ENCODE assay signal across 9 cellular contexts in the genomic region with DNA sequence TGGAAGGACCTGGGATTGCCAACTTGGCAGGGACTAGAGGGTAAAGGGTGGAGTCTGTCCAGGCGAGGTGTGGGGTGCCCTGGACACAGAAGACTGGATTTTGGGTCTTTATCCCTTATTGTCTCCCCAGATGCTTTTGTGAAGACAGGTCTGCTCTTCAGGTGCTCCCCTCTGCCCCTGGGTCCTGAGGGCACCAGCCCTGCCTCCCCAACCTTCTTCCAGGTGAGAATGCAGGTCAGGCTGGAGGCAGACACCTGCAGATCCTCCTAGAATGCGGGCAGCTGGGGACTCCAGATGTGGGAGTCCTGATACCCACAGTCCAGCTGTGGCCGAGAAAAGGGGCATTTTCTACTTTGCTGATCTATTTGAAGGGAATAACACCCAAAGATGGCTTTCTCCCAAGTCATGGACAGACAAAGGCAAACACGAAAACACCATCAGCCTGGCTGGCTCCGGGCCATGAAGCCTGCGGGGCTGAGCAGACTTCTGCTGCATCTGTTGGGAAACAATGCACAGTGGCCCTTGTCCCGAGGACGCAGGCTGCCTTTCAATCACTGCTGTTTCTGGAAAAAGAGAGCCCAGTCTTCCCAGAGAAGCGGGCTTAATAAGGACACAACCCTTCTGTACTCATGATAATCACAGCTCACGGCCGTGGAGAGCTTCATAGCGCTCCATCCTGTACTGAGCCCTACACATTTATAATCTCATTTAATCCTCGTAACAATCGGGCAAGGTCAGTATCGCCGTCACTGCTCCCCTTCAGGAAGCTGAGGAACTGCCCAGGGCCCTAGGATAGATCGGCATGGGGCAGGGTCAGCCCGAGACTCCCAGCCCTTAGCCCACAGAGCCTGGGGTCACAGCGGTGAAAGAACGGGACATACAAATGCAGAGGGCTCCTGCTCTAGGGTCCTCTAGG.
DNase-seq lines count a peak whose midpoint lies in the region; ATAC-seq and TF ChIP-seq lines count a peak whose summit lies in the region.
"Had no signal": no experiment of that assay in that cellular context is flagged by ENCODE, and none has a peak within 500 bp of the region (broad histone marks: within the 10 kb centered on the region; RNA-seq: fewer than 3 reads in every experiment).

No MANE protein-coding gene starts in this region.

- ATAC-seq in GM18858 (IDR thresholded peaks at IDR 0.05; ENCODE audit: unreplicated experiment): no peak

- no peak overlapping the region for H3K23ac ChIP-seq in neuronal stem cell (ENCODE audit: low read depth, low read length, poor library complexity)

- no peak overlapping the region for H3K4me3 Mint-ChIP-seq in activated naive CD4-positive, alpha-beta T cell treated with anti-CD3 and anti-CD28 coated beads for 36 hours
- H3K4me3 Mint-ChIP-seq: T-helper 1 cell treated with Interleukin-12 subunit alpha and Interleukin-12 subunit beta and Interleukin-4 antibody, amounts not matched to agents 30 μg/mL and 1 μg/mL, for 36 hours had no signal

- no peak overlapping the region for H2BK12ac ChIP-seq in neuronal stem cell (ENCODE audit: low read length)

- H3K4me2 ChIP-seq in neuronal stem cell (ENCODE audit: insufficient read depth, low read length, poor library complexity, severe bottlenecking) (no peak overlapping the region), osteoblast (ENCODE audit: insufficient read depth, low read length) (no peak overlapping the region)

- H3K27ac Mint-ChIP-seq in activated naive CD4-positive, alpha-beta T cell treated with anti-CD3 and anti-CD28 coated beads for 36 hours: no peak overlapping the region
- H3K27ac Mint-ChIP-seq: T-helper 1 cell treated with Interleukin-12 subunit alpha and Interleukin-12 subunit beta and Interleukin-4 antibody, amounts not matched to agents 30 μg/mL and 1 μg/mL, for 36 hours had no signal

- H3K18ac ChIP-seq in neuronal stem cell (ENCODE audit: low read length): peak overlapping the region; percentile 79

- H3K9me3 ChIP-seq in neuronal stem cell (replicated peaks in 1 of 2; ENCODE audit: control insufficient read depth in 2 of 2, insufficient read depth in 1 of 2, low read depth in 1 of 2, low read length in 2 of 2): peaks cover 0 to 1% of the 10 kb centered on the region in 2 donors
- no peaks in the 10 kb centered on the region for H3K9me3 ChIP-seq in osteoblast (ENCODE audit: low read depth, low read length)

- no peak overlapping the region for H2BK5ac ChIP-seq in neuronal stem cell (ENCODE audit: low read length)

- H3K4me1 ChIP-seq in neuronal stem cell (ENCODE audit: control insufficient read depth in 2 of 2, insufficient read depth in 1 of 2, low read depth in 1 of 2, low read length in 2 of 2) (peaks cover 0 to 8% of the 10 kb centered on the region in 2 donors), osteoblast (ENCODE audit: insufficient read depth, low read length) (no peaks in the 10 kb centered on the region)

- no peaks in the 10 kb centered on the region for H3K27me3 ChIP-seq in H7 (ENCODE audit: control insufficient read depth, insufficient read depth, low read length)
- H3K27me3 ChIP-seq in neuronal stem cell (ENCODE audit: control insufficient read depth in 3 of 3, insufficient read depth in 3 of 3, low read depth in 1 of 3, low read length in 3 of 3): no peaks in the 10 kb centered on the region
- peaks cover 3% of the 10 kb centered on the region for H3K27me3 ChIP-seq in osteoblast (ENCODE audit: insufficient read depth, low read length)

- no peak overlapping the region for H2BK15ac ChIP-seq in neuronal stem cell (ENCODE audit: low read length)

- no peak overlapping the region for H3K4ac ChIP-seq in neuronal stem cell (ENCODE audit: low read length)

- no peak overlapping the region for H3K14ac ChIP-seq in neuronal stem cell (ENCODE audit: low read length)

- no CpG with 5 or more reads among the region's 20 CpGs for WGBS in neuronal stem cell (ENCODE audit: extremely low coverage in 2 of 2, insufficient read length in 2 of 2, insufficient replicate concordance in 1 of 2), 2 donors

- no peaks in the 10 kb centered on the region for H3K79me2 ChIP-seq in osteoblast (ENCODE audit: insufficient read depth, low read length)

- peak; percentile 47 for DNase-seq in H7
- DNase-seq in NCI-H345 treated with DMSO at 0.1 percent for 48 hours (lab: John Stamatoyannopoulos, UW; ENCODE audit: unreplicated experiment): peak; percentile 79
- DNase-seq in dermis blood vessel endothelial cell: peak; percentile 65
- DNase-seq in neuronal stem cell (ENCODE audit: low spot score): no peak
- no peak for DNase-seq in osteoblast (ENCODE audit: insufficient read length, low spot score, missing footprints)
- no peak for DNase-seq in activated naive CD4-positive, alpha-beta T cell treated with anti-CD3 and anti-CD28 coated beads for 36 hours
- no peak for DNase-seq in SK-N-DZ (ENCODE audit: low spot score)

- intact Hi-C loops in activated naive CD4-positive, alpha-beta T cell treated with anti-CD3 and anti-CD28 coated beads for 36 hours (cut with micrococcal nuclease): no loop called here

- H4K8ac ChIP-seq in neuronal stem cell (ENCODE audit: low read depth, low read length): no peak overlapping the region

- H3K9ac ChIP-seq in neuronal stem cell (ENCODE audit: low read depth, low read length, poor library complexity): no peak overlapping the region

- H4K20me1 ChIP-seq in osteoblast (ENCODE audit: insufficient read depth, low read length): no peaks in the 10 kb centered on the region

- H3K36me3 Mint-ChIP-seq in activated naive CD4-positive, alpha-beta T cell treated with anti-CD3 and anti-CD28 coated beads for 36 hours (ENCODE audit: low read depth): no peaks in the 10 kb centered on the region

- H3K4me3 ChIP-seq in H7 (ENCODE audit: insufficient read depth, low read depth, low read length) (no peak overlapping the region), neuronal stem cell (ENCODE audit: low read length in 2 of 2) (no peak overlapping the region), osteoblast (ENCODE audit: insufficient read depth, low read length) (no peak overlapping the region)

- H3K36me3 ChIP-seq in H7 (replicated peaks; ENCODE audit: control insufficient read depth, insufficient read depth, low read length) (no peaks in the 10 kb centered on the region), neuronal stem cell (replicated peaks in 1 of 2; ENCODE audit: control insufficient read depth in 2 of 2, insufficient read depth in 2 of 2, low read length in 2 of 2) (no peaks in the 10 kb centered on the region), osteoblast (ENCODE audit: insufficient read depth, low read length) (no peaks in the 10 kb centered on the region)

- no peak overlapping the region for H4K91ac ChIP-seq in neuronal stem cell (ENCODE audit: low read depth, low read length, poor library complexity)

- H2AFZ ChIP-seq in neuronal stem cell (ENCODE audit: low read length): no peak overlapping the region
- no peak overlapping the region for H2AFZ ChIP-seq in osteoblast (ENCODE audit: low read length)

- H3K27me3 Mint-ChIP-seq in activated naive CD4-positive, alpha-beta T cell treated with anti-CD3 and anti-CD28 coated beads for 36 hours (ENCODE audit: low read depth): peaks cover 1% of the 10 kb centered on the region

- no peak overlapping the region for H2AK5ac ChIP-seq in neuronal stem cell (ENCODE audit: low read depth, low read length)

- H3K9me3 Mint-ChIP-seq in activated naive CD4-positive, alpha-beta T cell treated with anti-CD3 and anti-CD28 coated beads for 36 hours: no peaks in the 10 kb centered on the region
- H3K9me3 Mint-ChIP-seq: T-helper 1 cell treated with Interleukin-12 subunit alpha and Interleukin-12 subunit beta and Interleukin-4 antibody, amounts not matched to agents 30 μg/mL and 1 μg/mL, for 36 hours had no signal

- H3K27ac ChIP-seq in neuronal stem cell (replicated peaks; ENCODE audit: low read length) (no peak overlapping the region), osteoblast (ENCODE audit: low read depth, low read length) (no peak overlapping the region)

- CTCF ChIA-PET in activated naive CD4-positive, alpha-beta T cell treated with anti-CD3 and anti-CD28 coated beads for 36 hours (lab: Charles Lee): interaction anchor here (1.2 to 2.5 kb wide), 4 partner anchors 7 to 102 kb away, joined by 3 to 7 read pairs (median 4); no protein-coding TSS in a partner anchor

- H3K4me1 Mint-ChIP-seq in activated naive CD4-positive, alpha-beta T cell treated with anti-CD3 and anti-CD28 coated beads for 36 hours (ENCODE audit: low read depth): peaks cover 24% of the 10 kb centered on the region

- H3K79me1 ChIP-seq in neuronal stem cell (ENCODE audit: low read depth, low read length): no peaks in the 10 kb centered on the region

- TF ChIP-seq CTCF in osteoblast (IDR thresholded peaks at IDR 0.05; ENCODE audit: extremely low read depth, low read depth, low read length): no peak

- H2BK120ac ChIP-seq in neuronal stem cell (ENCODE audit: low read depth, low read length): no peak overlapping the region

Comparison
In these comparisons a context has a peak if more than half of its experiments do, and no peak if none do; other contexts are left out.
1. DNase-seq: peak in H7 (single experiment), NCI-H345 treated with DMSO at 0.1 percent for 48 hours (single experiment) and dermis blood vessel endothelial cell (single experiment); none in neuronal stem cell (single experiment), osteoblast (single experiment), activated naive CD4-positive, alpha-beta T cell treated with anti-CD3 and anti-CD28 coated beads for 36 hours (single experiment) and SK-N-DZ (single experiment).